ENCODE assay signal across 1 cellular context in the genomic region with DNA sequence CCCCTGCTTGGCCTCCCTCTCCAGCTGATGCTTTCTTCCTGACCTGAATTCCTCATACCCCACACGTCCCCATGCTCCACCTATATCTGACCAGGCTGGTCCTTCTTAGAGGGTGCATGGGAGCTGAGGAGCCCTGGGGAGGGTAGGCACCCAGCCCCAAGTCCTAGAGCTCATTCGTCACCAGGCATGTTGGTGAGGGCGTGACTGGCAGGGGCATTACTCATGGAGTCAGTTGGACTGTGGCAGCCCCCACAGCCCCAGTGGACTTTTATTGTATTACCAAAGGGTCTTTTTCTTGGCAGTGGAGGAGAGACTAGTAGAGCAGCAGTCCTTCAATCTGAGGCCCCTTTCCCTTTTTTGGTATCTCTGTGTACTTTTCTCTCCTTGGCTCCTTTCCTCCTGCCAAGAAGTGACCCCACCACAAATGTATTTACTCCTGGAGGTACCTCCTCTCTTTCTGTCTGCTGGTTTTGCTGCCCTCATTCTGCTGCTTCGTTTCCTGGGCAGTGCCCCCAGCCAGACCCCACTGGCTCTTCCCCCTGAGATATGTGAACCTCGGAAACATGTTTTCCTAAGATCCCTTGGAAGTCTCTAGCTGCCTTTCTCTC.
TF ChIP-seq lines count a peak whose summit lies in the region.

No MANE protein-coding gene starts in this region.

TF ChIP-seq in GM23338, 12 proteins besides CTCF, POLR2A, EP300 and RAD21 (continued from another document):
- TF ChIP-seq, protein P1, sequence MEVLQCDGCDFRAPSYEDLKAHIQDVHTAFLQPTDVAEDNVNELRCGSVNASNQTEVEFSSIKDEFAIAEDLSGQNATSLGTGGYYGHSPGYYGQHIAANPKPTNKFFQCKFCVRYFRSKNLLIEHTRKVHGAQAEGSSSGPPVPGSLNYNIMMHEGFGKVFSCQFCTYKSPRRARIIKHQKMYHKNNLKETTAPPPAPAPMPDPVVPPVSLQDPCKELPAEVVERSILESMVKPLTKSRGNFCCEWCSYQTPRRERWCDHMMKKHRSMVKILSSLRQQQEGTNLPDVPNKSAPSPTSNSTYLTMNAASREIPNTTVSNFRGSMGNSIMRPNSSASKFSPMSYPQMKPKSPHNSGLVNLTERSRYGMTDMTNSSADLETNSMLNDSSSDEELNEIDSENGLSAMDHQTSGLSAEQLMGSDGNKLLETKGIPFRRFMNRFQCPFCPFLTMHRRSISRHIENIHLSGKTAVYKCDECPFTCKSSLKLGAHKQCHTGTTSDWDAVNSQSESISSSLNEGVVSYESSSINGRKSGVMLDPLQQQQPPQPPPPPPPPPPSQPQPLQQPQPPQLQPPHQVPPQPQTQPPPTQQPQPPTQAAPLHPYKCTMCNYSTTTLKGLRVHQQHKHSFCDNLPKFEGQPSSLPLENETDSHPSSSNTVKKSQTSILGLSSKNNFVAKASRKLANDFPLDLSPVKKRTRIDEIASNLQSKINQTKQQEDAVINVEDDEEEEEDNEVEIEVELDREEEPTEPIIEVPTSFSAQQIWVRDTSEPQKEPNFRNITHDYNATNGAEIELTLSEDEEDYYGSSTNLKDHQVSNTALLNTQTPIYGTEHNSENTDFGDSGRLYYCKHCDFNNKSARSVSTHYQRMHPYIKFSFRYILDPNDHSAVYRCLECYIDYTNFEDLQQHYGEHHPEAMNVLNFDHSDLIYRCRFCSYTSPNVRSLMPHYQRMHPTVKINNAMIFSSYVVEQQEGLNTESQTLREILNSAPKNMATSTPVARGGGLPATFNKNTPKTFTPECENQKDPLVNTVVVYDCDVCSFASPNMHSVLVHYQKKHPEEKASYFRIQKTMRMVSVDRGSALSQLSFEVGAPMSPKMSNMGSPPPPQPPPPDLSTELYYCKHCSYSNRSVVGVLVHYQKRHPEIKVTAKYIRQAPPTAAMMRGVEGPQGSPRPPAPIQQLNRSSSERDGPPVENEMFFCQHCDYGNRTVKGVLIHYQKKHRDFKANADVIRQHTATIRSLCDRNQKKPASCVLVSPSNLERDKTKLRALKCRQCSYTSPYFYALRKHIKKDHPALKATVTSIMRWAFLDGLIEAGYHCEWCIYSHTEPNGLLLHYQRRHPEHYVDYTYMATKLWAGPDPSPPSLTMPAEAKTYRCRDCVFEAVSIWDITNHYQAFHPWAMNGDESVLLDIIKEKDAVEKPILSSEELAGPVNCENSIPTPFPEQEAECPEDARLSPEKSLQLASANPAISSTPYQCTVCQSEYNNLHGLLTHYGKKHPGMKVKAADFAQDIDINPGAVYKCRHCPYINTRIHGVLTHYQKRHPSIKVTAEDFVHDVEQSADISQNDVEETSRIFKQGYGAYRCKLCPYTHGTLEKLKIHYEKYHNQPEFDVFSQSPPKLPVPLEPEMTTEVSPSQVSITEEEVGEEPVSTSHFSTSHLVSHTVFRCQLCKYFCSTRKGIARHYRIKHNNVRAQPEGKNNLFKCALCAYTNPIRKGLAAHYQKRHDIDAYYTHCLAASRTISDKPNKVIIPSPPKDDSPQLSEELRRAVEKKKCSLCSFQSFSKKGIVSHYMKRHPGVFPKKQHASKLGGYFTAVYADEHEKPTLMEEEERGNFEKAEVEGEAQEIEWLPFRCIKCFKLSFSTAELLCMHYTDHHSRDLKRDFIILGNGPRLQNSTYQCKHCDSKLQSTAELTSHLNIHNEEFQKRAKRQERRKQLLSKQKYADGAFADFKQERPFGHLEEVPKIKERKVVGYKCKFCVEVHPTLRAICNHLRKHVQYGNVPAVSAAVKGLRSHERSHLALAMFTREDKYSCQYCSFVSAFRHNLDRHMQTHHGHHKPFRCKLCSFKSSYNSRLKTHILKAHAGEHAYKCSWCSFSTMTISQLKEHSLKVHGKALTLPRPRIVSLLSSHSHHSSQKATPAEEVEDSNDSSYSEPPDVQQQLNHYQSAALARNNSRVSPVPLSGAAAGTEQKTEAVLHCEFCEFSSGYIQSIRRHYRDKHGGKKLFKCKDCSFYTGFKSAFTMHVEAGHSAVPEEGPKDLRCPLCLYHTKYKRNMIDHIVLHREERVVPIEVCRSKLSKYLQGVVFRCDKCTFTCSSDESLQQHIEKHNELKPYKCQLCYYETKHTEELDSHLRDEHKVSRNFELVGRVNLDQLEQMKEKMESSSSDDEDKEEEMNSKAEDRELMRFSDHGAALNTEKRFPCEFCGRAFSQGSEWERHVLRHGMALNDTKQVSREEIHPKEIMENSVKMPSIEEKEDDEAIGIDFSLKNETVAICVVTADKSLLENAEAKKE (CRISPR knock-in tag; IDR thresholded peaks at IDR 0.05): no peak
- TF ChIP-seq REST (IDR thresholded peaks at IDR 0.05; ENCODE audit: unreplicated experiment): no peak
- TF ChIP-seq ZNF331 (CRISPR knock-in tag; IDR thresholded peaks at IDR 0.05; ENCODE audit: low read depth): no peak
- TF ChIP-seq POLR2AphosphoS5 (IDR thresholded peaks at IDR 0.05; ENCODE audit: low read depth): no peak
- no peak for TF ChIP-seq ZNF114 (CRISPR knock-in tag; IDR thresholded peaks at IDR 0.05)
- TF ChIP-seq EZH2 (IDR thresholded peaks at IDR 0.05; ENCODE audit: low read depth, unreplicated experiment): no peak
- TF ChIP-seq EZH2phosphoT487 (IDR thresholded peaks at IDR 0.05; ENCODE audit: unreplicated experiment): no peak
- no peak for TF ChIP-seq JUNB (IDR thresholded peaks at IDR 0.05; ENCODE audit: unreplicated experiment)
- no peak for TF ChIP-seq NANOG (IDR thresholded peaks at IDR 0.05; ENCODE audit: borderline replicate concordance)
- TF ChIP-seq CREB1 (CRISPR knock-in tag; IDR thresholded peaks at IDR 0.05; ENCODE audit: low read depth): no peak
- TF ChIP-seq STAT1 (IDR thresholded peaks at IDR 0.05; ENCODE audit: unreplicated experiment): no peak
TF ChIP-seq in GM23338: peak in this region for 0.
